Comparison of ENCODE assay signal across 8 cellular contexts in genomic region chr2:158969162-158969716, GRCh38.
DNase-seq lines count a peak whose midpoint lies in the region; TF ChIP-seq lines count a peak whose summit lies in the region.

No MANE protein-coding gene starts in this region.

- peaks cover 18% of the 10 kb centered on the region for H3K4me1 Mint-ChIP-seq in activated naive CD4-positive, alpha-beta T cell treated with anti-CD3 and anti-CD28 coated beads, Interleukin-2, amount 10 ng/mL, durations not matched to agents 7 days and 5 days

- H3K9ac ChIP-seq in parathyroid adenoma: peak overlapping the region; percentile 42

- H3K36me3 ChIP-seq in parathyroid adenoma (ENCODE audit: control insufficient read depth, insufficient read depth, low read length): no peaks in the 10 kb centered on the region

- peak overlapping the region; percentile 70 for H3K4me3 Mint-ChIP-seq in activated naive CD4-positive, alpha-beta T cell treated with anti-CD3 and anti-CD28 coated beads, Interleukin-2, amount 10 ng/mL, durations not matched to agents 7 days and 5 days

- H3K9me3 Mint-ChIP-seq in activated naive CD4-positive, alpha-beta T cell treated with anti-CD3 and anti-CD28 coated beads, Interleukin-2, amount 10 ng/mL, durations not matched to agents 7 days and 5 days: no peaks in the 10 kb centered on the region

- peak overlapping the region; percentile 95 for H3K4me2 ChIP-seq in parathyroid adenoma (ENCODE audit: low read length)

- peaks cover 52% of the 10 kb centered on the region for H3K27me3 Mint-ChIP-seq in activated naive CD4-positive, alpha-beta T cell treated with anti-CD3 and anti-CD28 coated beads, Interleukin-2, amount 10 ng/mL, durations not matched to agents 7 days and 5 days

- TF ChIP-seq CTCF in foreskin fibroblast (IDR thresholded peaks at IDR 0.05; ENCODE audit: low read depth, low read length) (no peak), parathyroid adenoma (IDR thresholded peaks at IDR 0.05) (no peak)

- peak overlapping the region; percentile 92 for H2AFZ ChIP-seq in parathyroid adenoma

- no peak overlapping the region for H3K27ac Mint-ChIP-seq in activated naive CD4-positive, alpha-beta T cell treated with anti-CD3 and anti-CD28 coated beads, Interleukin-2, amount 10 ng/mL, durations not matched to agents 7 days and 5 days

- no peaks in the 10 kb centered on the region for H3K27me3 ChIP-seq in parathyroid adenoma (ENCODE audit: control insufficient read depth, insufficient read depth, low read length)

- H3K79me2 ChIP-seq in parathyroid adenoma: peaks cover 12% of the 10 kb centered on the region

- peak overlapping the region; percentile 70 for H3K27ac ChIP-seq in parathyroid adenoma

- no peak for DNase-seq in activated naive CD4-positive, alpha-beta T cell treated with anti-CD3 and anti-CD28 coated beads, Interleukin-2, amount 10 ng/mL, durations not matched to agents 7 days and 5 days
- DNase-seq in activated naive CD4-positive, alpha-beta T cell treated with Interleukin-2 at 50 U/mL for 16 hours: no peak
- DNase-seq in SW480 (ENCODE audit: low spot score) (peak; percentile 21), foreskin fibroblast (peak in 1 of 2 donors; percentile 16), NCI-H2081 treated with DMSO at 0.1 percent for 48 hours (lab: John Stamatoyannopoulos, UW) (no peak), AML-193 (lab: John Stamatoyannopoulos, UW) (no peak), NCI-H1092 (lab: John Stamatoyannopoulos, UW) (no peak)

- CTCF ChIA-PET in activated naive CD4-positive, alpha-beta T cell treated with anti-CD3 and anti-CD28 coated beads, Interleukin-2, amount 10 ng/mL, durations not matched to agents 7 days and 5 days (lab: Charles Lee): interaction anchor here (0.7 kb wide), 2 partner anchors 823 to 882 kb away, joined by 4 read pairs; no protein-coding TSS in a partner anchor

- H3K4me3 ChIP-seq in foreskin fibroblast (ENCODE audit: low read depth in 1 of 2, low read length in 2 of 2) (peak overlapping the region; percentile 56 to 87), parathyroid adenoma (ENCODE audit: low read depth, low read length) (peak overlapping the region; percentile 63)

- H3K4me1 ChIP-seq in parathyroid adenoma: peaks cover 5% of the 10 kb centered on the region

- no peaks in the 10 kb centered on the region for H3K36me3 Mint-ChIP-seq in activated naive CD4-positive, alpha-beta T cell treated with anti-CD3 and anti-CD28 coated beads, Interleukin-2, amount 10 ng/mL, durations not matched to agents 7 days and 5 days

- H3K9me3 ChIP-seq in parathyroid adenoma (ENCODE audit: control insufficient read depth, low read length): no peaks in the 10 kb centered on the region
